In genomic region chr22:30279389-30279788, GRCh38 we compare ENCODE assay signal across 12 cellular contexts. TPM values are rescaled to one million over a fixed set of nuclear protein-coding genes. Genes with fewer than 3 reads are reported as not detected.
DNase-seq lines count a peak whose midpoint lies in the region; ATAC-seq, FAIRE-seq and TF ChIP-seq lines count a peak whose summit lies in the region.
"Had no signal": no experiment of that assay in that cellular context is flagged by ENCODE, and none has a peak within 500 bp of the region (broad histone marks: within the 10 kb centered on the region; RNA-seq: fewer than 3 reads in every experiment).

No MANE protein-coding gene starts in this region.

- no peaks in the 10 kb centered on the region for H3K79me1 ChIP-seq in H1 (ENCODE audit: low read depth, low read length)

- H3K27me3 ChIP-seq in H1 (replicated peaks in 1 of 4; ENCODE audit: control insufficient read depth in 3 of 4, extremely low read depth in 1 of 4, insufficient read depth in 3 of 4, low read length in 3 of 4), result no peaks in the 10 kb centered on the region
- H3K27me3 ChIP-seq in osteoblast (ENCODE audit: insufficient read depth, low read length), result no peaks in the 10 kb centered on the region
- no peaks in the 10 kb centered on the region for H3K27me3 ChIP-seq in PC-3 (ENCODE audit: low read length)

- TF ChIP-seq POLR2A in H1 (IDR thresholded peaks at IDR 0.05; ENCODE audit: control extremely low read depth in 1 of 2, low read depth in 2 of 2, low read length in 2 of 2), result no peak

- no peak overlapping the region for H2BK120ac ChIP-seq in H1 (replicated peaks; ENCODE audit: low read depth, low read length)

- no peak overlapping the region for H3K23ac ChIP-seq in H1 (ENCODE audit: insufficient read length)

- H3K4me2 ChIP-seq in H1 (ENCODE audit: insufficient read depth in 1 of 2, low read depth in 2 of 2, low read length in 2 of 2) (no peak overlapping the region), osteoblast (ENCODE audit: insufficient read depth, low read length) (peak overlapping the region; percentile 51), PC-3 (ENCODE audit: low read length) (no peak overlapping the region)

- H3K27ac Mint-ChIP-seq in CD14-positive monocyte, result peak overlapping the region; percentile 76 to 95 (median 85)
- H3K27ac Mint-ChIP-seq: CD4-positive, alpha-beta T cell had no signal

- peaks cover 0 to 5% (median 0%) of the 10 kb centered on the region in 7 donors for H3K9me3 Mint-ChIP-seq in CD14-positive monocyte
- H3K9me3 Mint-ChIP-seq: CD4-positive, alpha-beta T cell had no signal

- no TSS peak for BruUV-seq in PC-3 (replicated peaks; lab: Mats Ljungman, UMichigan)

- H3K4me1 ChIP-seq in H1 (replicated peaks in 1 of 4; ENCODE audit: control insufficient read depth in 3 of 4, insufficient read depth in 4 of 4, low read length in 3 of 4) (peaks cover 0 to 10% (median 3%) of the 10 kb centered on the region in 4 experiments; a peak in 3 of 7 replicates), osteoblast (ENCODE audit: insufficient read depth, low read length) (peaks cover 38% of the 10 kb centered on the region), PC-3 (ENCODE audit: insufficient read depth, low read length) (peaks cover 6% of the 10 kb centered on the region; the same call in 1 of the 2 replicates)

- no peak overlapping the region for H4K8ac ChIP-seq in H1 (ENCODE audit: extremely low read depth, insufficient read depth, low read length)

- H3K18ac ChIP-seq in H1 (ENCODE audit: extremely low read depth, low read length), result no peak overlapping the region

- H3K4me1 Mint-ChIP-seq in CD14-positive monocyte, result peaks cover 90% of the 10 kb centered on the region

- DNase-seq in CD14-positive monocyte (ENCODE audit: low spot score) (peak; percentile 90), LHCN-M2 (ENCODE audit: low read depth) (peak; percentile 64), H1 (ENCODE audit: low read depth in 1 of 2, low spot score in 2 of 2) (no peak), osteoblast (ENCODE audit: insufficient read length, low spot score, missing footprints) (peak; percentile 66), foreskin melanocyte (no peak), PC-3 (no peak)
- no peak for DNase-seq in effector CD8-positive, alpha-beta T cell (lab: John Stamatoyannopoulos, UW)
- DNase-seq: CD4-positive, alpha-beta T cell; NCI-H187 had no signal

- H4K5ac ChIP-seq in H1 (ENCODE audit: insufficient read length, low read depth, low read length), result no peak overlapping the region

- H2AFZ ChIP-seq in H1 (ENCODE audit: low read length) (no peak overlapping the region), osteoblast (ENCODE audit: low read length) (no peak overlapping the region), PC-3 (ENCODE audit: low read length) (no peak overlapping the region)

- peaks cover 3 to 22% of the 10 kb centered on the region in 2 donors for H3K36me3 Mint-ChIP-seq in CD14-positive monocyte

- H3K9me3 ChIP-seq in H1 (ENCODE audit: insufficient read depth in 2 of 2, low read depth in 1 of 2, low read length in 1 of 2), result no peaks in the 10 kb centered on the region
- H3K9me3 ChIP-seq in osteoblast (ENCODE audit: low read depth, low read length), result no peaks in the 10 kb centered on the region
- no peaks in the 10 kb centered on the region for H3K9me3 ChIP-seq in PC-3 (ENCODE audit: low read length)

- H3K4me3 ChIP-seq in H1 (ENCODE audit: extremely low read depth in 1 of 4, insufficient read depth in 2 of 4, low read depth in 3 of 4, low read length in 4 of 4) (no peak overlapping the region), osteoblast (ENCODE audit: insufficient read depth, low read length) (peak overlapping the region; percentile 32), PC-3 (ENCODE audit: low read length) (no peak overlapping the region)

- no peak overlapping the region for H2BK20ac ChIP-seq in H1 (ENCODE audit: low read length)

- ATAC-seq in PC-3 (no peak), HG03442 (IDR thresholded peaks at IDR 0.05; ENCODE audit: unreplicated experiment) (no peak)

- no peaks in the 10 kb centered on the region for H3F3A ChIP-seq in PC-3 (ENCODE audit: low read length, unreplicated experiment)

- TF ChIP-seq EP300 in H1 (IDR thresholded peaks at IDR 0.05; ENCODE audit: borderline replicate concordance in 1 of 2, low read depth in 2 of 2, low read length in 2 of 2), result no peak

- H2BK15ac ChIP-seq in H1 (ENCODE audit: low read length), result no peak overlapping the region

- TF ChIP-seq RAD21 in H1 (IDR thresholded peaks at IDR 0.05 in 1 of 2, conservative IDR thresholded peaks at IDR 0.05 in 1 of 2; ENCODE audit: low read depth in 2 of 2, low read length in 2 of 2), result no peak

- H3K9ac ChIP-seq in H1 (replicated peaks in 1 of 4; ENCODE audit: extremely low read depth in 1 of 4, low read depth in 3 of 4, low read length in 3 of 4) (no peak overlapping the region), PC-3 (ENCODE audit: low read length) (no peak overlapping the region)

- H3K4ac ChIP-seq in H1 (replicated peaks; ENCODE audit: insufficient read length, low read depth, low read length), result no peak overlapping the region

- POLR2A ChIA-PET in H1 (lab: Charles Lee; ENCODE audit: partially characterized antibody), result interaction anchor here (1.4 to 1.7 kb wide), 2 partner anchors 9 to 16 kb away, joined by 3 read pairs; no protein-coding TSS in a partner anchor
- POLR2A ChIA-PET in PC-3 (lab: Charles Lee; ENCODE audit: unreplicated experiment), result no interaction called here

- H3K27ac ChIP-seq in H1 (ENCODE audit: low read depth, low read length) (no peak overlapping the region), osteoblast (ENCODE audit: low read depth, low read length) (peak overlapping the region; percentile 92), PC-3 (ENCODE audit: low read length) (no peak overlapping the region)

- H3K79me2 ChIP-seq in H1 (ENCODE audit: control insufficient read depth in 1 of 2, insufficient read depth in 2 of 2, low read length in 2 of 2), result no peaks in the 10 kb centered on the region
- no peaks in the 10 kb centered on the region for H3K79me2 ChIP-seq in osteoblast (ENCODE audit: insufficient read depth, low read length)
- no peaks in the 10 kb centered on the region for H3K79me2 ChIP-seq in PC-3 (ENCODE audit: low read length)

- H2BK12ac ChIP-seq in H1 (ENCODE audit: low read depth, low read length), result no peak overlapping the region

- WGBS in H1 (ENCODE audit: extremely low coverage in 1 of 2, insufficient coverage in 1 of 2, insufficient read length in 1 of 2, insufficient replicate concordance in 2 of 2, low coverage in 1 of 2, low lambda C conversion rate in 2 of 2, missing lambda C conversion rate in 1 of 2), 2 experiments, result 90% methylated on average over 13 of the region's 13 CpGs; no CpG with 5 or more reads in 1 of the 2 experiments

- TF ChIP-seq CTCF in CD14-positive monocyte (IDR thresholded peaks at IDR 0.05), result no peak
- no peak for TF ChIP-seq CTCF in H1 (IDR thresholded peaks at IDR 0.05; ENCODE audit: control extremely low read depth in 1 of 3, insufficient read depth in 1 of 3, low read depth in 1 of 3, low read length in 3 of 3)
- TF ChIP-seq CTCF in osteoblast (IDR thresholded peaks at IDR 0.05; ENCODE audit: extremely low read depth, low read depth, low read length), result no peak
- TF ChIP-seq CTCF in PC-3 (conservative IDR thresholded peaks at IDR 0.05; ENCODE audit: low read depth, low read length), result no peak

- H3K23me2 ChIP-seq in H1 (ENCODE audit: low read depth, low read length), result no peaks in the 10 kb centered on the region; the same call in 1 of the 2 replicates

- no peaks in the 10 kb centered on the region for H4K20me1 ChIP-seq in H1 (replicated peaks in 1 of 2; ENCODE audit: control insufficient read depth in 1 of 2, insufficient read depth in 2 of 2, low read length in 2 of 2)
- no peaks in the 10 kb centered on the region for H4K20me1 ChIP-seq in osteoblast (ENCODE audit: insufficient read depth, low read length)
- no peaks in the 10 kb centered on the region for H4K20me1 ChIP-seq in PC-3 (ENCODE audit: low read length)

- no peak overlapping the region for H3K56ac ChIP-seq in H1 (replicated peaks; ENCODE audit: insufficient read length, low read depth, low read length)

- FAIRE-seq in H1 (lab: Jason Lieb, UNC), result no peak

- peaks cover 13 to 22% (median 19%) of the 10 kb centered on the region in 3 donors for H3K27me3 Mint-ChIP-seq in CD14-positive monocyte (ENCODE audit: low read depth in 3 of 3)
- H3K27me3 Mint-ChIP-seq: CD4-positive, alpha-beta T cell had no signal

- peak overlapping the region; percentile 56 to 67 for H3K4me3 Mint-ChIP-seq in CD14-positive monocyte
- H3K4me3 Mint-ChIP-seq: CD4-positive, alpha-beta T cell had no signal

- 0 out of 2 replicates have a peak overlapping the region, but pooled peaks have one; percentile 24 for H2BK5ac ChIP-seq in H1 (ENCODE audit: low read depth, low read length)

- intact Hi-C loops in CD14-positive monocyte (cut with micrococcal nuclease), result no loop called here
- intact Hi-C loops in PC-3 (cut with micrococcal nuclease), result no loop called here

- H3K9me2 ChIP-seq in PC-3 (replicated peaks; ENCODE audit: low read length), result no peaks in the 10 kb centered on the region

- no peak overlapping the region for H3K14ac ChIP-seq in H1 (ENCODE audit: insufficient read length)

- no peak overlapping the region for H4K91ac ChIP-seq in H1 (replicated peaks; ENCODE audit: insufficient read length, low read length)

- 0 out of 2 replicates have a peak overlapping the region, but pooled peaks have one; percentile 54 for H2AK5ac ChIP-seq in H1 (ENCODE audit: low read depth, low read length)

- H3K36me3 ChIP-seq in H1 (ENCODE audit: control insufficient read depth in 2 of 4, insufficient read depth in 4 of 4, low read length in 3 of 4), result no peaks in the 10 kb centered on the region
- no peaks in the 10 kb centered on the region for H3K36me3 ChIP-seq in osteoblast (ENCODE audit: insufficient read depth, low read length)
- H3K36me3 ChIP-seq in PC-3 (ENCODE audit: low read depth, low read length), result no peaks in the 10 kb centered on the region

- CTCF ChIA-PET in H1 (lab: Charles Lee; ENCODE audit: partially characterized antibody), result interaction anchor here (0.5 to 5.3 kb wide), 6 partner anchors 8 to 702 kb away, joined by 3 to 35 read pairs (median 8); partner anchors contain the start of gene CASTOR1
- CTCF ChIA-PET in PC-3 (lab: Charles Lee), result no interaction called here

RNA-seq across cellular contexts. Expression of gene CASTOR1, which starts 9.9 kb away (rescaled TPM):
- polyA plus RNA-seq in CD14-positive monocyte (1 to 10 TPM; 6.4 to 6.5 TPM), H1 (2011; rRNA removed) (36.0 and 44.6 TPM in 2 replicates)
- total RNA-seq in LHCN-M2 (2014; rRNA removed) (8.7 and 19.1 TPM in 2 replicates), osteoblast (5.3 and 5.8 TPM in 2 replicates), PC-3 (2014; rRNA removed) (4.2 and 6.1 TPM in 2 replicates)
- 18.3 TPM for polyA plus RNA-seq in LHCN-M2 (2012)
- 8.4 and 10.3 TPM in 2 replicates for total RNA-seq in H1 (2021; fragmentation: NEBNext Ultra II Directional; extraction: Animal tissue kit (Norgen Biotek cat#: 25700))
- polyA plus RNA-seq in H1 (2011; cell fraction: cytosol; rRNA removed), result 22.6 TPM
- 27.5 TPM for polyA plus RNA-seq in H1 (2011; cell fraction: nucleus; rRNA removed)
- 3.7 to 12.4 TPM (median 11.3 TPM) in 4 replicates for polyA plus RNA-seq in H1 (2012, experiment 1 of 2)
- polyA plus RNA-seq in H1 (2012, experiment 2 of 2), result 10.9 TPM
- 9.5 TPM for polyA plus RNA-seq in H1 (2013, experiment 1 of 2)
- polyA plus RNA-seq in H1 (2013, experiment 2 of 2), result 10.2 TPM
- 8.2 and 8.5 TPM in 2 replicates for polyA minus RNA-seq in H1 (2011; rRNA and poly(A)+ RNA removed)
- 3.8 TPM for polyA minus RNA-seq in H1 (2011; cell fraction: cytosol; rRNA and poly(A)+ RNA removed)
- 8.7 TPM for polyA minus RNA-seq in H1 (2011; cell fraction: nucleus; rRNA and poly(A)+ RNA removed)

RNA-seq across cellular contexts. Expression of gene OSM, which starts 12.7 kb away (rescaled TPM):
- polyA plus RNA-seq in CD14-positive monocyte, result 100 to 1,000 TPM in 1 of 2 donors, 10 to 100 TPM in 1; 48.0 to 146 TPM
- total RNA-seq in LHCN-M2 (2014; rRNA removed), result not detected in 2 replicates
- not detected for polyA plus RNA-seq in LHCN-M2 (2012)
- not detected in 2 replicates for total RNA-seq in H1 (2021; fragmentation: NEBNext Ultra II Directional; extraction: Animal tissue kit (Norgen Biotek cat#: 25700))
- not detected in 2 replicates for polyA plus RNA-seq in H1 (2011; rRNA removed)
- polyA plus RNA-seq in H1 (2011; cell fraction: cytosol; rRNA removed), result not detected
- not detected for polyA plus RNA-seq in H1 (2011; cell fraction: nucleus; rRNA removed)
- polyA plus RNA-seq in H1 (2012, experiment 1 of 2), result not detected in 4 replicates
- polyA plus RNA-seq in H1 (2012, experiment 2 of 2), result not detected
- polyA plus RNA-seq in H1 (2013, experiment 1 of 2), result not detected
- polyA plus RNA-seq in H1 (2013, experiment 2 of 2), result not detected
- polyA minus RNA-seq in H1 (2011; rRNA and poly(A)+ RNA removed), result not detected in 2 replicates
- not detected for polyA minus RNA-seq in H1 (2011; cell fraction: cytosol; rRNA and poly(A)+ RNA removed)
- polyA minus RNA-seq in H1 (2011; cell fraction: nucleus; rRNA and poly(A)+ RNA removed), result not detected
- not detected in 2 replicates for total RNA-seq in osteoblast
- not detected in 2 replicates for total RNA-seq in PC-3 (2014; rRNA removed)
- total RNA-seq: G401, pulmonary artery endothelial cell had no signal

RNA-seq across cellular contexts. Expression of gene LIF, which starts 32.8 kb away (rescaled TPM):
- polyA plus RNA-seq in CD14-positive monocyte, result not detected
- total RNA-seq in LHCN-M2 (2014; rRNA removed), result 23.1 and 23.3 TPM in 2 replicates
- polyA plus RNA-seq in LHCN-M2 (2012), result 63.2 TPM
- total RNA-seq in H1 (2021; fragmentation: NEBNext Ultra II Directional; extraction: Animal tissue kit (Norgen Biotek cat#: 25700)), result 3.3 and 3.5 TPM in 2 replicates
- 3.3 and 4.1 TPM in 2 replicates for polyA plus RNA-seq in H1 (2011; rRNA removed)
- 4.0 TPM for polyA plus RNA-seq in H1 (2011; cell fraction: cytosol; rRNA removed)
- polyA plus RNA-seq in H1 (2011; cell fraction: nucleus; rRNA removed), result 16.5 TPM
- polyA plus RNA-seq in H1 (2012, experiment 1 of 2), result 3.5 to 4.5 TPM (median 3.9 TPM) in 4 replicates
- polyA plus RNA-seq in H1 (2012, experiment 2 of 2), result 2.9 TPM
- polyA plus RNA-seq in H1 (2013, experiment 1 of 2), result 2.2 TPM
- polyA plus RNA-seq in H1 (2013, experiment 2 of 2), result 1.8 TPM
- polyA minus RNA-seq in H1 (2011; rRNA and poly(A)+ RNA removed), result 9.4 and 9.6 TPM in 2 replicates
- polyA minus RNA-seq in H1 (2011; cell fraction: cytosol; rRNA and poly(A)+ RNA removed), result 6.2 TPM
- 4.6 TPM for polyA minus RNA-seq in H1 (2011; cell fraction: nucleus; rRNA and poly(A)+ RNA removed)
- total RNA-seq in osteoblast, result 3.2 and 3.3 TPM in 2 replicates
- 64.1 and 71.6 TPM in 2 replicates for total RNA-seq in PC-3 (2014; rRNA removed)

RNA-seq across cellular contexts. Expression of gene TBC1D10A, which starts 47.4 kb away (rescaled TPM):
- 10 to 100 TPM; 13.4 to 21.8 TPM for polyA plus RNA-seq in CD14-positive monocyte
- total RNA-seq in LHCN-M2 (2014; rRNA removed), result 21.6 and 27.6 TPM in 2 replicates
- polyA plus RNA-seq in LHCN-M2 (2012), result 24.9 TPM
- total RNA-seq in H1 (2021; fragmentation: NEBNext Ultra II Directional; extraction: Animal tissue kit (Norgen Biotek cat#: 25700)), result 5.4 and 6.5 TPM in 2 replicates
- 7.0 and 11.3 TPM in 2 replicates for polyA plus RNA-seq in H1 (2011; rRNA removed)
- polyA plus RNA-seq in H1 (2011; cell fraction: cytosol; rRNA removed), result 7.8 TPM
- 14.8 TPM for polyA plus RNA-seq in H1 (2011; cell fraction: nucleus; rRNA removed)
- 4.7 to 6.8 TPM (median 5.5 TPM) in 4 replicates for polyA plus RNA-seq in H1 (2012, experiment 1 of 2)
- 7.3 TPM for polyA plus RNA-seq in H1 (2012, experiment 2 of 2)
- polyA plus RNA-seq in H1 (2013, experiment 1 of 2), result 3.7 TPM
- polyA plus RNA-seq in H1 (2013, experiment 2 of 2), result 3.1 TPM
- polyA minus RNA-seq in H1 (2011; rRNA and poly(A)+ RNA removed), result 5.0 and 6.8 TPM in 2 replicates
- polyA minus RNA-seq in H1 (2011; cell fraction: cytosol; rRNA and poly(A)+ RNA removed), result 3.7 TPM
- polyA minus RNA-seq in H1 (2011; cell fraction: nucleus; rRNA and poly(A)+ RNA removed), result 7.8 TPM
- 30.6 and 32.9 TPM in 2 replicates for total RNA-seq in osteoblast
- total RNA-seq in PC-3 (2014; rRNA removed), result 12.6 and 19.5 TPM in 2 replicates

Comparison
In these comparisons a context has a peak if more than half of its experiments do, and no peak if none do; other contexts are left out.
1. DNase-seq: peak in CD14-positive monocyte (single experiment), LHCN-M2 (single experiment) and osteoblast (single experiment); none in H1 (0 of 2), foreskin melanocyte (single experiment), effector CD8-positive, alpha-beta T cell (single experiment) and PC-3 (single experiment).